Comparison of ENCODE assay signal across 1 cellular context in genomic region chr12:75722714-75723200, GRCh38.
TF ChIP-seq lines count a peak whose summit lies in the region.

No MANE protein-coding gene starts in this region.

TF ChIP-seq in K562, 482 proteins besides CTCF, POLR2A, EP300 and RAD21 (continued from another document and continues in another):
- TF ChIP-seq CREB5 (CRISPR knock-in tag; IDR thresholded peaks at IDR 0.05) (no peak), TRIM24 (IDR thresholded peaks at IDR 0.05) (peak; percentile 39 to 65; a peak in 2 of 4 replicates), CXXC5 (CRISPR knock-in tag; IDR thresholded peaks at IDR 0.05) (peak; percentile 72), TOE1 (IDR thresholded peaks at IDR 0.05; ENCODE audit: borderline replicate concordance) (no peak), TOE1 (CRISPR knock-in tag; IDR thresholded peaks at IDR 0.05; ENCODE audit: borderline replicate concordance, low read depth) (no peak), CREB1 (IDR thresholded peaks at IDR 0.05) (no peak), CREB1 (CRISPR knock-in tag; IDR thresholded peaks at IDR 0.05) (no peak), TCF7 (IDR thresholded peaks at IDR 0.05; ENCODE audit: borderline replicate concordance) (no peak), GABPB1 (CRISPR knock-in tag; IDR thresholded peaks at IDR 0.05) (no peak), NCOA4 (IDR thresholded peaks at IDR 0.05; ENCODE audit: partially characterized antibody) (no peak), RBFOX2 (IDR thresholded peaks at IDR 0.05; ENCODE audit: low read depth, low read length) (no peak), E2F4 (CRISPR knock-in tag; IDR thresholded peaks at IDR 0.05; ENCODE audit: low read depth) (no peak), OTX1 (CRISPR knock-in tag; IDR thresholded peaks at IDR 0.05) (no peak), EP400 (IDR thresholded peaks at IDR 0.05) (peak; percentile 33; the same call in 1 of the 2 replicates), ZKSCAN3 (CRISPR knock-in tag; IDR thresholded peaks at IDR 0.05) (no peak), BACH1 (tag; IDR thresholded peaks at IDR 0.05) (peak; percentile 78; the same call in 1 of the 2 replicates), HMBOX1 (IDR thresholded peaks at IDR 0.05) (no peak), ZNF609 (CRISPR knock-in tag; IDR thresholded peaks at IDR 0.05; ENCODE audit: borderline replicate concordance) (no peak), ZNF785 (CRISPR knock-in tag; IDR thresholded peaks at IDR 0.05) (no peak), PPARD (CRISPR knock-in tag; IDR thresholded peaks at IDR 0.05) (no peak), ZBTB49 (CRISPR knock-in tag; IDR thresholded peaks at IDR 0.05; ENCODE audit: borderline replicate concordance) (no peak), SLC30A9 (CRISPR knock-in tag; IDR thresholded peaks at IDR 0.05) (no peak), FOXO4 (CRISPR knock-in tag; IDR thresholded peaks at IDR 0.05) (no peak), SRSF7 (optimal IDR thresholded peaks at IDR 0.05; ENCODE audit: low read depth, low read length) (no peak), GATA2 (CRISPR knock-in tag; IDR thresholded peaks at IDR 0.05) (no peak), KHSRP (IDR thresholded peaks at IDR 0.05) (no peak), ZNF586 (CRISPR knock-in tag; conservative IDR thresholded peaks at IDR 0.05) (no peak), MIER1 (IDR thresholded peaks at IDR 0.05; ENCODE audit: low read depth) (no peak), ZKSCAN8 (CRISPR knock-in tag; IDR thresholded peaks at IDR 0.05) (0 out of 2 replicates have a peak, but pooled peaks have one; percentile 28), ZNF592 (IDR thresholded peaks at IDR 0.05) (peak; percentile 97), RAD51 (IDR thresholded peaks at IDR 0.05; ENCODE audit: borderline replicate concordance, low read depth) (no peak), SNRNP70 (optimal IDR thresholded peaks at IDR 0.05; ENCODE audit: low read depth, low read length) (no peak), SMARCE1 (IDR thresholded peaks at IDR 0.05) (0 out of 2 replicates have a peak, but pooled peaks have one; percentile 26), FOSL1 (tag; conservative IDR thresholded peaks at IDR 0.05) (peak; percentile 99), CBX2 (IDR thresholded peaks at IDR 0.05; ENCODE audit: insufficient read depth, low read length, poor library complexity, severe bottlenecking) (no peak), SMAD4 (CRISPR knock-in tag; conservative IDR thresholded peaks at IDR 0.05) (peak; percentile 81), SOX6 (IDR thresholded peaks at IDR 0.05) (peak; percentile 92), NR2C1 (IDR thresholded peaks at IDR 0.05) (no peak), NR2C1 (tag; IDR thresholded peaks at IDR 0.05) (peak; percentile 30; the same call in 1 of the 2 replicates), SNAPC5 (CRISPR knock-in tag; IDR thresholded peaks at IDR 0.05) (no peak), ADNP (tag; IDR thresholded peaks at IDR 0.05) (no peak), TEAD4 (IDR thresholded peaks at IDR 0.05; ENCODE audit: low read length) (0 out of 2 replicates have a peak, but pooled peaks have one; percentile 38), TEAD4 (CRISPR knock-in tag; IDR thresholded peaks at IDR 0.05; ENCODE audit: borderline replicate concordance) (no peak), ZNF699 (CRISPR knock-in tag; IDR thresholded peaks at IDR 0.05; ENCODE audit: insufficient replicate concordance) (no peak), BRD4 (IDR thresholded peaks at IDR 0.05) (no peak), ATF3 (IDR thresholded peaks at IDR 0.05) (peak; percentile 96), ATF3 (CRISPR knock-in tag; conservative IDR thresholded peaks at IDR 0.05) (no peak), TBP (optimal IDR thresholded peaks at IDR 0.05; ENCODE audit: low read depth, low read length) (no peak), ZNF316 (IDR thresholded peaks at IDR 0.05) (no peak)
